8 cellular contexts compared by ENCODE assay signal in the genomic region with DNA sequence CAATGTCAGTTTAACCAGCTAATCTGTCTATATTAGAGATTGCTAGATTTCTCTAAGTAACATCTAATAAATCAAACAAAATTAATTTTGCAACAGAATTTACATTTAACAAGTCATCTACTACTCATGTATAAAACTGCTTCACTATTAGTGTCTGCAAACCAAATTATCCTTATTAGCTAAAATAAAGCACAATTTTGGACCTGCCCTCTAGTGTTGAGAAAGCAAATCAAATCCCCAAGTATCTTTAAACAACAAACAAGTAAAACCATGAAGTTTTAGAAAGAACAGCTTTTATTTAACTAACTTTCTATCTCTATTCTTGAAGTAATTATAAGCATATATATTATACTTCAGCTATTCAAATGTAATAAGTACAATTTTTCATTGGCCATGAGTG.
DNase-seq lines count a peak whose midpoint lies in the region; ATAC-seq and TF ChIP-seq lines count a peak whose summit lies in the region.

No MANE protein-coding gene starts in this region.

- DNase-seq in NCI-H748 treated with DMSO at 0.1 percent for 48 hours (lab: John Stamatoyannopoulos, UW) (peak; percentile 8), NCI-H748 (lab: John Stamatoyannopoulos, UW; ENCODE audit: unreplicated experiment) (no peak), PC-3 (peak; percentile 31), erythroblast (lab: John Stamatoyannopoulos, UW) (peak; percentile 6 to 16), superior temporal gyrus (ENCODE audit: extremely low spot score) (peak; percentile 40), NOMO-1 treated with DMSO at 0.1 percent for 48 hours (lab: John Stamatoyannopoulos, UW; ENCODE audit: unreplicated experiment) (no peak), DMS 273 treated with DMSO at 0.1 percent for 48 hours (lab: John Stamatoyannopoulos, UW) (no peak), NOMO-1 (lab: John Stamatoyannopoulos, UW; ENCODE audit: unreplicated experiment in 2 of 2) (no peak)

- no peaks in the 10 kb centered on the region for H4K20me1 ChIP-seq in PC-3 (ENCODE audit: low read length)

- no peak overlapping the region for H3K4me3 ChIP-seq in PC-3 (ENCODE audit: low read length)

- H2AFZ ChIP-seq in PC-3 (ENCODE audit: low read length) = no peak overlapping the region

- H3F3A ChIP-seq in PC-3 (ENCODE audit: low read length, unreplicated experiment) = no peaks in the 10 kb centered on the region

- no peaks in the 10 kb centered on the region for H3K9me2 ChIP-seq in PC-3 (replicated peaks; ENCODE audit: low read length)

- H3K36me3 ChIP-seq in PC-3 (ENCODE audit: low read depth, low read length) = peaks cover 18% of the 10 kb centered on the region; the same call in 1 of the 2 replicates

- CTCF ChIA-PET in PC-3 (lab: Charles Lee) = interaction anchor here (0.6 to 0.7 kb wide), 5 partner anchors 260 to 792 kb away, joined by 3 to 4 read pairs (median 3); no protein-coding TSS in a partner anchor

- intact Hi-C loops in PC-3 (cut with micrococcal nuclease) = loop anchor here (1.0 to 5.0 kb wide), 4 partner anchors 194 to 506 kb away; no protein-coding TSS in a partner anchor

- H3K79me2 ChIP-seq in PC-3 (ENCODE audit: low read length) = no peaks in the 10 kb centered on the region

- H3K4me2 ChIP-seq in PC-3 (ENCODE audit: low read length) = no peak overlapping the region

- ATAC-seq in PC-3 = no peak

- H3K9me3 ChIP-seq in PC-3 (ENCODE audit: low read length) = no peaks in the 10 kb centered on the region

- H3K9ac ChIP-seq in PC-3 (ENCODE audit: low read length) = no peak overlapping the region

- POLR2A ChIA-PET in PC-3 (lab: Charles Lee; ENCODE audit: unreplicated experiment) = no interaction called here

- H3K4me1 ChIP-seq in PC-3 (ENCODE audit: insufficient read depth, low read length) = no peaks in the 10 kb centered on the region

- no TSS peak for BruUV-seq in PC-3 (replicated peaks; lab: Mats Ljungman, UMichigan)

- H3K27me3 ChIP-seq in PC-3 (ENCODE audit: low read length) = no peaks in the 10 kb centered on the region

- no peak for TF ChIP-seq POLR2A in erythroblast (IDR thresholded peaks at IDR 0.05; ENCODE audit: low read length)

- TF ChIP-seq CTCF in PC-3 (conservative IDR thresholded peaks at IDR 0.05; ENCODE audit: low read depth, low read length) = peak; percentile 75

- H3K27ac ChIP-seq in PC-3 (ENCODE audit: low read length) = no peak overlapping the region

Comparison
In these comparisons a context has a peak if more than half of its experiments do, and no peak if none do; other contexts are left out.
1. DNase-seq: peak in NCI-H748 treated with DMSO at 0.1 percent for 48 hours (single experiment), PC-3 (single experiment), erythroblast (2 of 2) and superior temporal gyrus (single experiment); none in NCI-H748 (single experiment), NOMO-1 treated with DMSO at 0.1 percent for 48 hours (single experiment), DMS 273 treated with DMSO at 0.1 percent for 48 hours (single experiment) and NOMO-1 (0 of 2).